ENCODE assay signal across 23 cellular contexts in genomic region chr5:14777187-14777586, GRCh38.
"Had no signal": no experiment of that assay in that cellular context is flagged by ENCODE, and none has a peak within 500 bp of the region (broad histone marks: within the 10 kb centered on the region; RNA-seq: fewer than 3 reads in every experiment).

No MANE protein-coding gene starts in this region.

- H3K27ac ChIP-seq: coronary artery, esophagus squamous epithelium, neural progenitor cell, parathyroid adenoma, sigmoid colon, skin epidermis, suprapubic skin, upper lobe of right lung, vagina had no signal

- H3K27me3 Mint-ChIP-seq: naive thymus-derived CD4-positive, alpha-beta T cell; progenitor cell of endocrine pancreas; stimulated activated naive B cell treated with anti-CD40 and anti-IgM and Interleukin-4, amounts not matched to agents 10 μg/mL and 1 μg/mL and 100 μg/mL, for 72 hours; stimulated activated naive CD8-positive, alpha-beta T cell treated with anti-CD3 and anti-CD28 coated beads, Interleukin-15, Interleukin-2, amounts not matched to agents 100 ng/mL and 50 ng/mL, for 24 hours had no signal

- DNase-seq: dermis blood vessel endothelial cell; effector memory CD4-positive, alpha-beta T cell; esophagus squamous epithelium; kidney; midbrain; naive thymus-derived CD4-positive, alpha-beta T cell; sigmoid colon; stimulated activated CD4-positive, alpha-beta T cell treated with anti-CD3 and anti-CD28 coated beads, Interleukin-15, amount 100 ng/mL, for 24 hours; stimulated activated CD4-positive, alpha-beta T cell treated with anti-CD3 and anti-CD28 coated beads, Interleukin-2, amount 100 ng/mL, for 48 hours; stimulated activated naive B cell treated with anti-CD40 and anti-IgM and Interleukin-4, amounts not matched to agents 10 μg/mL and 1 μg/mL and 100 μg/mL, for 72 hours; upper lobe of right lung had no signal

- H3K4me3 ChIP-seq: coronary artery, esophagus squamous epithelium, neural progenitor cell, sigmoid colon, skin epidermis, suprapubic skin, transverse colon, upper lobe of right lung, vagina had no signal

- H3K9ac ChIP-seq: neural progenitor cell, parathyroid adenoma had no signal

- FAIRE-seq: endothelial cell of umbilical vein, frontal cortex, kidney had no signal

- H3K9me3 Mint-ChIP-seq: nephron; stimulated activated naive B cell treated with anti-CD40 and anti-IgM and Interleukin-4, amounts not matched to agents 10 μg/mL and 1 μg/mL and 100 μg/mL, for 72 hours; stimulated activated naive CD8-positive, alpha-beta T cell treated with anti-CD3 and anti-CD28 coated beads, Interleukin-15, Interleukin-2, amounts not matched to agents 100 ng/mL and 50 ng/mL, for 24 hours had no signal

- H3K27me3 ChIP-seq: esophagus squamous epithelium, neural progenitor cell, sigmoid colon, suprapubic skin, transverse colon, upper lobe of right lung, vagina had no signal

- H3K4me2 ChIP-seq: neural progenitor cell had no signal

- H3K4me1 ChIP-seq: suprapubic skin, upper lobe of right lung had no signal

- H3K36me3 ChIP-seq: esophagus squamous epithelium, neural progenitor cell, sigmoid colon, suprapubic skin, transverse colon, upper lobe of right lung, vagina had no signal

- H3K9me3 ChIP-seq: esophagus squamous epithelium, sigmoid colon, suprapubic skin, transverse colon, upper lobe of right lung, vagina had no signal

- H2AFZ ChIP-seq: neural progenitor cell, parathyroid adenoma had no signal

- H3K27ac Mint-ChIP-seq: neural progenitor cell; progenitor cell of endocrine pancreas; stimulated activated naive B cell treated with anti-CD40 and anti-IgM and Interleukin-4, amounts not matched to agents 10 μg/mL and 1 μg/mL and 100 μg/mL, for 72 hours; stimulated activated naive CD8-positive, alpha-beta T cell treated with anti-CD3 and anti-CD28 coated beads, Interleukin-15, Interleukin-2, amounts not matched to agents 100 ng/mL and 50 ng/mL, for 24 hours had no signal

- H3K4me3 Mint-ChIP-seq: naive thymus-derived CD4-positive, alpha-beta T cell; nephron; neural progenitor cell; stimulated activated naive B cell treated with anti-CD40 and anti-IgM and Interleukin-4, amounts not matched to agents 10 μg/mL and 1 μg/mL and 100 μg/mL, for 72 hours; stimulated activated naive CD8-positive, alpha-beta T cell treated with anti-CD3 and anti-CD28 coated beads, Interleukin-15, Interleukin-2, amounts not matched to agents 100 ng/mL and 50 ng/mL, for 24 hours had no signal

- ATAC-seq: naive thymus-derived CD4-positive, alpha-beta T cell; stimulated activated naive B cell treated with anti-CD40 and anti-IgM and Interleukin-4, amounts not matched to agents 10 μg/mL and 1 μg/mL and 100 μg/mL, for 72 hours had no signal
